7 cellular contexts compared by ENCODE assay signal in the genomic region with DNA sequence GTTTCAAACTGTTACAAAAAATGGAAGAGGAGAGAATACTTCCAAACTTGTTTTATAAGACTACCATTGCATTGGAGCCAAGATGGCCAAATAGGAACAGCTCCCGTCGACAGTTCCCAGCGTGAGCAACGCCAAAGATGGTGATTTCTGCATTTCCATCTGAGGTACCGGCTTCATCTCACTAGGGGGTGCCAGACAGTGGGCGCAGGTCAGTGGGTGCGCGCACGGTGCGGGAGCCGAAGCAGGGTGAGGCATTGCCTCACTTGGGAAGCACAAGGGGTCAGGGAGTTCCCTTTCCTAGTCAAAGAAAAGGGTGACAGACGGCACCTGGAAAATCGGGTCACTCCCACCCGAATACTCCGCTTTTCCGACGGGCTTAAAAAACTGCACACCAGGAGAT.
DNase-seq lines count a peak whose midpoint lies in the region; TF ChIP-seq lines count a peak whose summit lies in the region.
"Not testable (repeated sequence)": the region's sequence is repeated elsewhere in the genome, so short reads cannot be mapped to it uniquely, and the experiment has no call there.

No MANE protein-coding gene starts in this region.

- H3K27ac ChIP-seq in H9 (ENCODE audit: insufficient read length, low read depth, low read length); endodermal cell (ENCODE audit: low read depth, low read length): not testable (repeated sequence)

- H3K23me2 ChIP-seq in H9 (ENCODE audit: insufficient read length, low read depth, low read length, poor library complexity, severe bottlenecking), result not testable (repeated sequence)

- not testable (repeated sequence) for H3K27me3 ChIP-seq in H9 (ENCODE audit: insufficient read depth, low read length); endodermal cell (ENCODE audit: control insufficient read depth, insufficient read depth, low read length, poor library complexity, severe bottlenecking)

- not testable (repeated sequence) for H4K8ac ChIP-seq in H9 (replicated peaks; ENCODE audit: insufficient read length, low read depth, low read length)

- not testable (repeated sequence) for H3K56ac ChIP-seq in H9 (ENCODE audit: insufficient read length, low read depth, low read length)

- not testable (repeated sequence) for H3K9ac ChIP-seq in H9 (ENCODE audit: extremely low read depth, insufficient read length, low read length); endodermal cell (ENCODE audit: extremely low read depth, low read length, poor library complexity, severe bottlenecking)

- not testable (repeated sequence) for H3K36me3 Mint-ChIP-seq in H9 (ENCODE audit: insufficient read depth in 1 of 3, low read depth in 3 of 3); endodermal cell (ENCODE audit: low read depth); progenitor cell of endocrine pancreas (ENCODE audit: insufficient read depth)

- H2AFZ ChIP-seq in H9 (ENCODE audit: low read length), result not testable (repeated sequence)

- H2BK20ac ChIP-seq in H9 (ENCODE audit: low read depth, low read length, poor library complexity, severe bottlenecking), result not testable (repeated sequence)

- H2BK5ac ChIP-seq in H9 (ENCODE audit: insufficient read length, low read length), result not testable (repeated sequence)

- not testable (repeated sequence) for H3K9me3 ChIP-seq in H9 (ENCODE audit: control insufficient read depth, low read depth, low read length); endodermal cell (ENCODE audit: control insufficient read depth, low read length)

- H3K79me2 ChIP-seq in H9 (ENCODE audit: insufficient read depth, low read length), result not testable (repeated sequence)

- not testable (repeated sequence) for H3K4me3 ChIP-seq in endodermal cell (ENCODE audit: low read length)

- H3T11ph ChIP-seq in H9 (ENCODE audit: low read length), result not testable (repeated sequence)

- H2BK15ac ChIP-seq in H9 (ENCODE audit: low read depth, low read length), result not testable (repeated sequence)

- not testable (repeated sequence) for H4K91ac ChIP-seq in H9 (ENCODE audit: insufficient read length, low read depth, low read length)

- not testable (repeated sequence) for H4K5ac ChIP-seq in H9 (ENCODE audit: insufficient read length, low read depth, low read length)

- not testable (repeated sequence) for H3K4ac ChIP-seq in H9 (ENCODE audit: low read depth, low read length)

- H3K4me2 ChIP-seq in H9 (ENCODE audit: insufficient read depth, insufficient read length, low read length), result not testable (repeated sequence)

- not testable (repeated sequence) for H4K20me1 ChIP-seq in H9 (ENCODE audit: control insufficient read depth, insufficient read depth, insufficient read length)

- not testable (repeated sequence) for H3K27ac Mint-ChIP-seq in H9, endodermal cell, progenitor cell of endocrine pancreas

- not testable (repeated sequence) for H3K36me3 ChIP-seq in endodermal cell (ENCODE audit: control insufficient read depth, insufficient read depth, low read length)

- H3K14ac ChIP-seq in H9 (ENCODE audit: insufficient read depth, low read length), result not testable (repeated sequence)

- peak overlapping the region; percentile 64 to 78 for H3K4me3 Mint-ChIP-seq in H9
- peak overlapping the region; percentile 42 for H3K4me3 Mint-ChIP-seq in endodermal cell
- not testable (repeated sequence) for H3K4me3 Mint-ChIP-seq in progenitor cell of endocrine pancreas (ENCODE audit: low read depth)

- not testable (repeated sequence) for H2BK12ac ChIP-seq in H9 (ENCODE audit: insufficient read length, low read depth, low read length)

- WGBS in H9 (ENCODE audit: extremely low coverage, insufficient read length, low lambda C conversion rate), result no CpG with 5 or more reads among the region's 17 CpGs
- WGBS in endodermal cell (ENCODE audit: insufficient coverage in 1 of 2, insufficient read length in 1 of 2), 2 experiments, result 53% methylated on average over 17 of the region's 17 CpGs; no CpG with 5 or more reads in 1 of the 2 experiments

- TF ChIP-seq CTCF in H9 (conservative IDR thresholded peaks at IDR 0.05), result peak; percentile 21; the same call in 2 of the 3 replicates
- peak; percentile 22 for TF ChIP-seq CTCF in endodermal cell (conservative IDR thresholded peaks at IDR 0.05)
- peak; percentile 10 for TF ChIP-seq CTCF in progenitor cell of endocrine pancreas (IDR thresholded peaks at IDR 0.05; ENCODE audit: unreplicated experiment)

- not testable (repeated sequence) for H3K4me1 ChIP-seq in H9 (ENCODE audit: insufficient read depth, low read length); endodermal cell (ENCODE audit: control insufficient read depth, insufficient read depth, low read length)

- peaks cover 45 to 60% of the 10 kb centered on the region in 2 experiments for H3K9me3 Mint-ChIP-seq in H9
- H3K9me3 Mint-ChIP-seq in endodermal cell, result peaks cover 42% of the 10 kb centered on the region
- H3K9me3 Mint-ChIP-seq in progenitor cell of endocrine pancreas (ENCODE audit: low read depth), result peaks cover 30% of the 10 kb centered on the region

- H3K27me3 Mint-ChIP-seq in H9 (ENCODE audit: low read depth); endodermal cell (ENCODE audit: insufficient read depth); progenitor cell of endocrine pancreas: not testable (repeated sequence)

- H2AK5ac ChIP-seq in H9 (ENCODE audit: insufficient read length, low read length), result not testable (repeated sequence)

- H3K18ac ChIP-seq in H9 (ENCODE audit: insufficient read length, low read depth, low read length), result not testable (repeated sequence)

- H3K4me1 Mint-ChIP-seq in H9; endodermal cell; progenitor cell of endocrine pancreas (ENCODE audit: low read depth): not testable (repeated sequence)

- not testable (repeated sequence) for H3K23ac ChIP-seq in H9 (ENCODE audit: insufficient read length, low read depth, low read length)

- peak; percentile 79 for DNase-seq in DMS53 (lab: John Stamatoyannopoulos, UW)
- DNase-seq in H9; progenitor cell of endocrine pancreas (ENCODE audit: low spot score, unreplicated experiment): not testable (repeated sequence)
- peak; percentile 24 for DNase-seq in NCI-H1092 treated with DMSO at 0.1 percent for 48 hours (lab: John Stamatoyannopoulos, UW)
- peak; percentile 0 for DNase-seq in NCI-H510A treated with DMSO at 0.1 percent for 48 hours (lab: John Stamatoyannopoulos, UW)
- DNase-seq in SHP77 (lab: John Stamatoyannopoulos, UW), result peak; percentile 2 to 14
- DNase-seq in endodermal cell, result peak; percentile 56

- H2BK120ac ChIP-seq in H9 (ENCODE audit: low read depth, low read length, poor library complexity, severe bottlenecking), result not testable (repeated sequence)

- not testable (repeated sequence) for H3K79me1 ChIP-seq in H9 (ENCODE audit: insufficient read depth, low read depth, low read length, poor library complexity, severe bottlenecking)
